ENCODE assay signal across 1 cellular context in the genomic region with DNA sequence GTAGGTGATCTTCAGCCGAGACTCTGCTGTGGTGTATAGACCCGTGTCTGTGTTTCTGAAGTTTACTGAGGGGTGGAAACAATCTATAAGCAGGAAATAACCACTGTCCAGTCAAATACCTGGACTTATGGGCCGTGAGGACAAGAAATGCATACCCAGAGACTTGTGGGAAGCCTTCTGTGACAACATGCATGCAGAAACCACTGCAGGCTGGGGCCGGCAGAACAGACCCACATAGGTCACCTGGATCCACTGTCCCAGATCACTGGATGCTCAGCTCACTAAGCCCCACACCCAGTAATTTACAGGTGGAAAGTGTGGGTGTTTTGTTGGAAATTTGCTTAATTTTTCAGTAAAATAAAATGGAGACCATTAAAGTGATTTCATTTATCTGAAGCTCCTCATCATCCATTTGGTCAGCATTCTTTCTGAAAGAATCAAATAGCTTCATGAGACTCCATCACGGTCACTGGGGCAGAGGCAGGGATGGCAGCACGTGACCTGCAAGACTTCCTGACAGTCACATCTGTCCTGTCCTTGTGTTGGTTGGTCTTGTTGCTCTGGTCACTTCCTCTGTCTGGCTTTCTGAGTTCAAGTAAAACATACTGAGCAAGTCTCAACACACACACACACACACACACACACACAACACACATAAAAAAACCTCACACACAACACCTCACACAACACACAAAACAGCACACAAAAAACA.
TF ChIP-seq lines count a peak whose summit lies in the region.

No MANE protein-coding gene starts in this region.

TF ChIP-seq in endothelial cell of umbilical vein, 7 proteins besides CTCF, POLR2A, EP300 and RAD21 (continued from another document):
- TF ChIP-seq, protein P1, sequence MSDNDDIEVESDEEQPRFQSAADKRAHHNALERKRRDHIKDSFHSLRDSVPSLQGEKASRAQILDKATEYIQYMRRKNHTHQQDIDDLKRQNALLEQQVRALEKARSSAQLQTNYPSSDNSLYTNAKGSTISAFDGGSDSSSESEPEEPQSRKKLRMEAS (IDR thresholded peaks at IDR 0.05; ENCODE audit: insufficient read depth, insufficient read length): no peak
